In genomic region chr10:119006451-119007210, GRCh38 we compare ENCODE assay signal across 8 cellular contexts. TPM values are rescaled to one million over a fixed set of nuclear protein-coding genes. Genes with fewer than 3 reads are reported as not detected.
A peak's percentile ranks its signal among the peaks of the same experiment; 100 is the strongest.
DNase-seq lines count a peak whose midpoint lies in the region; ATAC-seq, FAIRE-seq and TF ChIP-seq lines count a peak whose summit lies in the region.

No MANE protein-coding gene starts in this region.

- CTCF ChIA-PET in Caco-2 (lab: Charles Lee), result interaction anchor here (0.6 kb wide), 1 partner anchor 438 kb away, joined by 5 read pairs; no protein-coding TSS in a partner anchor

- H3K4me2 ChIP-seq in Karpas-422 (ENCODE audit: low read depth, low read length, poor library complexity, severe bottlenecking), result no peak overlapping the region

- no peak overlapping the region for H2AFZ ChIP-seq in Karpas-422 (ENCODE audit: low read length)

- peaks cover 8% of the 10 kb centered on the region for H3K4me1 Mint-ChIP-seq in Caco-2 (ENCODE audit: low read depth, unreplicated experiment)

- FAIRE-seq in pancreas (lab: Jason Lieb, UNC), result peak; percentile 63

- ATAC-seq in esophagus mucosa, result peak; percentile 87
- peak; percentile 78 to 96 (median 81) for ATAC-seq in pancreas
- no peak for ATAC-seq in GM19351 (IDR thresholded peaks at IDR 0.05; ENCODE audit: unreplicated experiment)

- POLR2A ChIA-PET in Caco-2 (lab: Charles Lee), result no interaction called here

- 0 out of 2 replicates have a peak, but pooled peaks cover 4% of the 10 kb centered on the region for H4K20me1 ChIP-seq in Karpas-422 (ENCODE audit: insufficient read depth, low read depth, low read length)

- no peak overlapping the region for H3K9ac ChIP-seq in Karpas-422 (ENCODE audit: low read length)

- H3K27me3 ChIP-seq in Caco-2 (replicated peaks; ENCODE audit: control insufficient read depth, insufficient read depth, low read length), result no peaks in the 10 kb centered on the region
- H3K27me3 ChIP-seq in pancreas, result no peaks in the 10 kb centered on the region
- no peaks in the 10 kb centered on the region for H3K27me3 ChIP-seq in Karpas-422 (ENCODE audit: low read length)

- intact Hi-C loops in Caco-2 (cut with micrococcal nuclease; ENCODE audit: unreplicated experiment) (no loop called here), pancreas (cut with DNase I) (no loop called here)

- no TSS peak for BruUV-seq in Caco-2 (replicated peaks; lab: Mats Ljungman, UMichigan)

- peaks cover 6% of the 10 kb centered on the region for H3K36me3 Mint-ChIP-seq in Caco-2 (ENCODE audit: insufficient read depth, unreplicated experiment)

- H3K27ac ChIP-seq in pancreas (no peak overlapping the region), Karpas-422 (ENCODE audit: low read length) (no peak overlapping the region)

- H3K4me3 ChIP-seq in Caco-2 (ENCODE audit: low read depth, low read length) (no peak overlapping the region), pancreas (no peak overlapping the region), Karpas-422 (ENCODE audit: low read length) (no peak overlapping the region)

- TF ChIP-seq CTCF in Caco-2 (IDR thresholded peaks at IDR 0.05; ENCODE audit: insufficient read depth in 1 of 2, low read depth in 1 of 2, low read length in 1 of 2, severe bottlenecking in 1 of 2, unreplicated experiment in 1 of 2) (no peak), pancreas (IDR thresholded peaks at IDR 0.05) (no peak)

- H3K36me3 ChIP-seq in Caco-2 (ENCODE audit: control insufficient read depth, insufficient read depth, low read length) (no peaks in the 10 kb centered on the region), pancreas (no peaks in the 10 kb centered on the region), Karpas-422 (ENCODE audit: insufficient read depth, low read length) (no peaks in the 10 kb centered on the region)

- H3K27me3 Mint-ChIP-seq in Caco-2 (ENCODE audit: insufficient read depth, unreplicated experiment), result no peaks in the 10 kb centered on the region

- WGBS in pancreas, 2 donors, result 32 to 37% methylated on average over 9 of the region's 9 CpGs

- H3K4me1 ChIP-seq in Caco-2 (peaks cover 11% of the 10 kb centered on the region), pancreas (no peaks in the 10 kb centered on the region), Karpas-422 (ENCODE audit: low read length) (no peaks in the 10 kb centered on the region)

- no peak overlapping the region for H3K27ac Mint-ChIP-seq in Caco-2 (ENCODE audit: unreplicated experiment)

- peak overlapping the region; percentile 12 for H3K4me3 Mint-ChIP-seq in Caco-2 (ENCODE audit: unreplicated experiment)

- H3K9me3 Mint-ChIP-seq in Caco-2 (ENCODE audit: unreplicated experiment), result peaks cover 8% of the 10 kb centered on the region

- DNase-seq in Caco-2, result peak; percentile 51 to 57
- peak; percentile 35 for DNase-seq in NCI-H82 (lab: John Stamatoyannopoulos, UW)
- peak in 3 of 6 donors; percentile 34 to 53 (median 42) for DNase-seq in pancreas
- DNase-seq in NCI-H2227 treated with DMSO at 0.1 percent for 48 hours (lab: John Stamatoyannopoulos, UW), result no peak
- no peak for DNase-seq in Karpas-422
- DNase-seq in 8988T, result no peak

- no peaks in the 10 kb centered on the region for H3K9me2 ChIP-seq in Karpas-422 (replicated peaks; ENCODE audit: insufficient read depth, low read length)

- no peaks in the 10 kb centered on the region for H3K79me2 ChIP-seq in Karpas-422 (ENCODE audit: low read length)

- H3K9me3 ChIP-seq in Caco-2 (no peaks in the 10 kb centered on the region), pancreas (no peaks in the 10 kb centered on the region), Karpas-422 (ENCODE audit: low read length) (no peaks in the 10 kb centered on the region)

RNA-seq across cellular contexts. Expression of gene NANOS1, which starts 22.9 kb away (rescaled TPM):
- total RNA-seq in Caco-2 (2022) (4.6 and 5.9 TPM in 2 replicates), esophagus mucosa (1.3 TPM), pancreas (1 to 10 TPM in 4 of 6 donors, under 1 TPM in 2; 0.47 to 1.9 (median 1.2) TPM)
- 1 to 10 TPM; 2.2 to 7.7 TPM for polyA plus RNA-seq in pancreas
- 1.6 and 3.1 TPM in 2 replicates for total RNA-seq in Karpas-422 (2014; rRNA removed; shearing (Covaris generic); ENCODE audit: low replicate concordance)

Comparison
In these comparisons a context has a peak if more than half of its experiments do, and no peak if none do; other contexts are left out.
1. DNase-seq: peak in Caco-2 (2 of 2) and NCI-H82 (single experiment); none in NCI-H2227 treated with DMSO at 0.1 percent for 48 hours (single experiment), Karpas-422 (single experiment) and 8988T (single experiment).